Comparison of ENCODE assay signal across 8 cellular contexts in genomic region chr6:37624606-37625574, GRCh38.
DNase-seq lines count a peak whose midpoint lies in the region; ATAC-seq and TF ChIP-seq lines count a peak whose summit lies in the region.

No MANE protein-coding gene starts in this region.

- H3K4me1 ChIP-seq in heart right ventricle: peaks cover 3 to 19% (median 17%) of the 10 kb centered on the region in 9 donors

- H3K27me3 Mint-ChIP-seq in HFFc6 (ENCODE audit: insufficient read depth): peaks cover 2% of the 10 kb centered on the region
- H3K27me3 Mint-ChIP-seq in stimulated activated naive CD8-positive, alpha-beta T cell treated with anti-CD3 and anti-CD28 coated beads, Interleukin-15, amount 100 ng/mL, for 72 hours: peaks cover 35% of the 10 kb centered on the region

- H3K36me3 ChIP-seq in heart right ventricle: no peaks in the 10 kb centered on the region

- H3K4me3 Mint-ChIP-seq in HFFc6: peak overlapping the region; percentile 32; the same call in 1 of the 2 replicates
- peak overlapping the region; percentile 50 to 65 for H3K4me3 Mint-ChIP-seq in stimulated activated naive CD8-positive, alpha-beta T cell treated with anti-CD3 and anti-CD28 coated beads, Interleukin-15, amount 100 ng/mL, for 72 hours

- H3K27ac Mint-ChIP-seq in HFFc6: no peak overlapping the region
- peak overlapping the region in 1 of 2 donors; percentile 34 for H3K27ac Mint-ChIP-seq in stimulated activated naive CD8-positive, alpha-beta T cell treated with anti-CD3 and anti-CD28 coated beads, Interleukin-15, amount 100 ng/mL, for 72 hours

- WGBS in heart right ventricle, 2 donors: 15 to 16% methylated on average over 29 to 36 of the region's 36 CpGs

- H3K9me3 ChIP-seq in heart right ventricle: no peaks in the 10 kb centered on the region

- H3K36me3 Mint-ChIP-seq in HFFc6 (ENCODE audit: low read depth): no peaks in the 10 kb centered on the region

- H3K4me1 Mint-ChIP-seq in HFFc6 (ENCODE audit: low read depth): peaks cover 54% of the 10 kb centered on the region
- H3K4me1 Mint-ChIP-seq in stimulated activated naive CD8-positive, alpha-beta T cell treated with anti-CD3 and anti-CD28 coated beads, Interleukin-15, amount 100 ng/mL, for 72 hours: peaks cover 36% of the 10 kb centered on the region

- peak; percentile 64 to 86 (median 81) for ATAC-seq in heart right ventricle
- ATAC-seq in stimulated activated naive CD8-positive, alpha-beta T cell treated with anti-CD3 and anti-CD28 coated beads, Interleukin-15, amount 100 ng/mL, for 72 hours: peak; percentile 47
- no peak for ATAC-seq in HG02588 (IDR thresholded peaks at IDR 0.05; ENCODE audit: unreplicated experiment)
- ATAC-seq in HG02571 (IDR thresholded peaks at IDR 0.05; ENCODE audit: unreplicated experiment): no peak

- peak overlapping the region in 8 of 10 donors; percentile 5 to 42 (median 24) for H3K4me3 ChIP-seq in heart right ventricle

- TF ChIP-seq CTCF in HFFc6 (IDR thresholded peaks at IDR 0.05) (no peak), heart right ventricle (IDR thresholded peaks at IDR 0.05) (no peak)

- intact Hi-C loops in heart right ventricle (cut with DNase I): no loop called here

- H3K27me3 ChIP-seq in heart right ventricle: peaks cover 0 to 40% (median 20%) of the 10 kb centered on the region in 7 donors

- no peak overlapping the region for H3K27ac ChIP-seq in heart right ventricle

- no peaks in the 10 kb centered on the region for H3K9me3 Mint-ChIP-seq in HFFc6
- H3K9me3 Mint-ChIP-seq in stimulated activated naive CD8-positive, alpha-beta T cell treated with anti-CD3 and anti-CD28 coated beads, Interleukin-15, amount 100 ng/mL, for 72 hours: no peaks in the 10 kb centered on the region

- peak; percentile 82 for DNase-seq in AG20443 (ENCODE audit: low spot score)
- no peak for DNase-seq in HFFc6
- DNase-seq in activated CD4-positive, alpha-beta T cell treated with anti-CD3 and anti-CD28 coated beads, Interleukin-2, amount 50 U/mL, for 48 hours: peak; percentile 15 to 23
- DNase-seq in heart right ventricle: peak; percentile 27 to 64
- no peak for DNase-seq in stimulated activated naive CD8-positive, alpha-beta T cell treated with anti-CD3 and anti-CD28 coated beads, Interleukin-15, amount 100 ng/mL, for 72 hours
- no peak for DNase-seq in cortex of kidney (lab: John Stamatoyannopoulos, UW)

Comparison
In these comparisons a context has a peak if more than half of its experiments do, and no peak if none do; other contexts are left out.
1. DNase-seq: peak in AG20443 (single experiment), activated CD4-positive, alpha-beta T cell treated with anti-CD3 and anti-CD28 coated beads, Interleukin-2, amount 50 U/mL, for 48 hours (2 of 2) and heart right ventricle (2 of 2); none in HFFc6 (single experiment), stimulated activated naive CD8-positive, alpha-beta T cell treated with anti-CD3 and anti-CD28 coated beads, Interleukin-15, amount 100 ng/mL, for 72 hours (0 of 2) and cortex of kidney (single experiment).
2. ATAC-seq: peak in heart right ventricle (8 of 8) and stimulated activated naive CD8-positive, alpha-beta T cell treated with anti-CD3 and anti-CD28 coated beads, Interleukin-15, amount 100 ng/mL, for 72 hours (single experiment); none in HG02588 (single experiment) and HG02571 (single experiment).